ENCODE assay signal across 29 cellular contexts in genomic region chr7:76513817-76514799, GRCh38. TPM values are rescaled to one million over a fixed set of nuclear protein-coding genes. Genes with fewer than 3 reads are reported as not detected.
DNase-seq lines count a peak whose midpoint lies in the region; TF ChIP-seq lines count a peak whose summit lies in the region.
"Had no signal": no experiment of that assay in that cellular context is flagged by ENCODE, and none has a peak within 500 bp of the region (broad histone marks: within the 10 kb centered on the region; RNA-seq: fewer than 3 reads in every experiment).

No MANE protein-coding gene starts in this region.

- peaks cover 0 to 3% (median 2%) of the 10 kb centered on the region in 3 donors for H3K27me3 Mint-ChIP-seq in CD14-positive monocyte (ENCODE audit: low read depth in 3 of 3)
- no peaks in the 10 kb centered on the region for H3K27me3 Mint-ChIP-seq in nephron progenitor cell (ENCODE audit: low read depth, poor library complexity)
- no peaks in the 10 kb centered on the region for H3K27me3 Mint-ChIP-seq in activated T-cell treated with anti-CD3 and anti-CD28 coated beads, Interleukin-2, amount 50 U/mL, for 24 hours
- H3K27me3 Mint-ChIP-seq: dendritic cell treated with granulocyte-macrophage colony-stimulating factor and Interleukin-4, amounts not matched to agents 40 ng/mL and 50 ng/mL, for 4 days; natural killer cell treated with Interleukin-12 subunit alpha and Interleukin-12 subunit beta and Interleukin-15 and Interleukin-18, amount 100 ng/mL, for 72 hours; stimulated activated naive CD8-positive, alpha-beta T cell treated with anti-CD3 and anti-CD28 coated beads, Interleukin-15, Interleukin-2, amounts not matched to agents 100 ng/mL and 50 ng/mL, for 24 hours; T-helper 17 cell had no signal

- H3K36me3 Mint-ChIP-seq in CD14-positive monocyte = no peaks in the 10 kb centered on the region
- H3K36me3 Mint-ChIP-seq in nephron progenitor cell (ENCODE audit: low read depth) = no peaks in the 10 kb centered on the region
- no peaks in the 10 kb centered on the region for H3K36me3 Mint-ChIP-seq in activated T-cell treated with anti-CD3 and anti-CD28 coated beads, Interleukin-2, amount 50 U/mL, for 24 hours (ENCODE audit: low read depth)
- H3K36me3 Mint-ChIP-seq: memory B cell; natural killer cell treated with Interleukin-12 subunit alpha and Interleukin-12 subunit beta and Interleukin-15 and Interleukin-18, amount 100 ng/mL, for 72 hours had no signal

- TF ChIP-seq CTCF in CD14-positive monocyte (IDR thresholded peaks at IDR 0.05) (no peak), nephron progenitor cell (IDR thresholded peaks at IDR 0.05) (no peak)

- CTCF ChIA-PET in HEK293T (lab: Yijun Ruan, JAX) = no interaction called here

- intact Hi-C loops in CD14-positive monocyte (cut with micrococcal nuclease) = no loop called here

- DNase-seq in CD14-positive monocyte (ENCODE audit: low spot score) (peak; percentile 45), HEK293T (ENCODE audit: extremely low spot score) (peak; percentile 2), iPS-NIHi7 (ENCODE audit: extremely low spot score) (peak; percentile 7), retina (peak; percentile 2), nephron progenitor cell (no peak), KG1 (lab: John Stamatoyannopoulos, UW) (no peak), DMS53 (lab: John Stamatoyannopoulos, UW) (no peak)
- DNase-seq in activated T-cell treated with anti-CD3 and anti-CD28 coated beads, Interleukin-2, amount 50 U/mL, for 24 hours = no peak
- DNase-seq: activated CD4-positive, alpha-beta T cell treated with anti-CD3 and anti-CD28 coated beads, Interleukin-2, amount 50 U/mL, for 4 hours; activated naive CD4-positive, alpha-beta T cell treated with Interleukin-2 at 50 U/mL for 16 hours; AML-193; amniotic stem cell; COR-L47; HFFc6; hippocampal formation; IMR-90; MG63; NCI-H1436 treated with DMSO at 0.1 percent for 48 hours; NCI-H2171 treated with DMSO at 0.1 percent for 48 hours; NCI-H69; PC-3; stimulated activated CD4-positive, alpha-beta T cell treated with anti-CD3 and anti-CD28 coated beads, Interleukin-4, amount 100 ng/mL, for 1 hour; T-helper 17 cell; transverse colon had no signal

- POLR2A ChIA-PET in HEK293T (lab: Yijun Ruan, JAX) = no interaction called here

- no peaks in the 10 kb centered on the region for H3K9me3 Mint-ChIP-seq in CD14-positive monocyte
- no peaks in the 10 kb centered on the region for H3K9me3 Mint-ChIP-seq in nephron progenitor cell
- no peaks in the 10 kb centered on the region for H3K9me3 Mint-ChIP-seq in activated T-cell treated with anti-CD3 and anti-CD28 coated beads, Interleukin-2, amount 50 U/mL, for 24 hours
- H3K9me3 Mint-ChIP-seq: dendritic cell treated with granulocyte-macrophage colony-stimulating factor and Interleukin-4, amounts not matched to agents 40 ng/mL and 50 ng/mL, for 4 days; HFFc6; memory B cell; natural killer cell treated with Interleukin-12 subunit alpha and Interleukin-12 subunit beta and Interleukin-15 and Interleukin-18, amount 100 ng/mL, for 72 hours; stimulated activated naive CD8-positive, alpha-beta T cell treated with anti-CD3 and anti-CD28 coated beads, Interleukin-15, Interleukin-2, amounts not matched to agents 100 ng/mL and 50 ng/mL, for 24 hours had no signal

- no peaks in the 10 kb centered on the region for H3K4me1 Mint-ChIP-seq in CD14-positive monocyte
- peaks cover 4% of the 10 kb centered on the region for H3K4me1 Mint-ChIP-seq in nephron progenitor cell
- no peaks in the 10 kb centered on the region for H3K4me1 Mint-ChIP-seq in activated T-cell treated with anti-CD3 and anti-CD28 coated beads, Interleukin-2, amount 50 U/mL, for 24 hours (ENCODE audit: low read depth)
- H3K4me1 Mint-ChIP-seq: memory B cell had no signal

- peak overlapping the region in 1 of 7 donors; percentile 63 for H3K27ac Mint-ChIP-seq in CD14-positive monocyte
- H3K27ac Mint-ChIP-seq in nephron progenitor cell = no peak overlapping the region
- no peak overlapping the region for H3K27ac Mint-ChIP-seq in activated T-cell treated with anti-CD3 and anti-CD28 coated beads, Interleukin-2, amount 50 U/mL, for 24 hours
- H3K27ac Mint-ChIP-seq: dendritic cell treated with granulocyte-macrophage colony-stimulating factor and Interleukin-4, amounts not matched to agents 40 ng/mL and 50 ng/mL, for 4 days; HFFc6; memory B cell; natural killer cell treated with Interleukin-12 subunit alpha and Interleukin-12 subunit beta and Interleukin-15 and Interleukin-18, amount 100 ng/mL, for 72 hours; stimulated activated naive CD8-positive, alpha-beta T cell treated with anti-CD3 and anti-CD28 coated beads, Interleukin-15, Interleukin-2, amounts not matched to agents 100 ng/mL and 50 ng/mL, for 24 hours; T-helper 17 cell had no signal

- H3K4me3 Mint-ChIP-seq in CD14-positive monocyte = no peak overlapping the region
- H3K4me3 Mint-ChIP-seq in nephron progenitor cell = no peak overlapping the region
- no peak overlapping the region for H3K4me3 Mint-ChIP-seq in activated T-cell treated with anti-CD3 and anti-CD28 coated beads, Interleukin-2, amount 50 U/mL, for 24 hours
- H3K4me3 Mint-ChIP-seq: dendritic cell treated with granulocyte-macrophage colony-stimulating factor and Interleukin-4, amounts not matched to agents 40 ng/mL and 50 ng/mL, for 4 days; HFFc6; memory B cell; natural killer cell treated with Interleukin-12 subunit alpha and Interleukin-12 subunit beta and Interleukin-15 and Interleukin-18, amount 100 ng/mL, for 72 hours; stimulated activated naive CD8-positive, alpha-beta T cell treated with anti-CD3 and anti-CD28 coated beads, Interleukin-15, Interleukin-2, amounts not matched to agents 100 ng/mL and 50 ng/mL, for 24 hours; T-helper 17 cell had no signal

TF ChIP-seq in HEK293T, 16 proteins besides CTCF, POLR2A, EP300 and RAD21:
- TF ChIP-seq ELF4 (IDR thresholded peaks at IDR 0.05) (no peak), TARDBP (IDR thresholded peaks at IDR 0.05) (no peak), LEF1 (IDR thresholded peaks at IDR 0.05; ENCODE audit: borderline replicate concordance) (no peak), FOXA1 (IDR thresholded peaks at IDR 0.05) (no peak), PKNOX1 (IDR thresholded peaks at IDR 0.05) (no peak), L3MBTL2 (conservative IDR thresholded peaks at IDR 0.05) (no peak), SUZ12 (IDR thresholded peaks at IDR 0.05) (no peak), FOXK2 (IDR thresholded peaks at IDR 0.05) (no peak), ZNF384 (IDR thresholded peaks at IDR 0.05) (no peak), CTBP1 (IDR thresholded peaks at IDR 0.05; ENCODE audit: borderline replicate concordance) (no peak), FOXM1 (IDR thresholded peaks at IDR 0.05; ENCODE audit: borderline replicate concordance) (no peak), BHLHE40 (IDR thresholded peaks at IDR 0.05; ENCODE audit: borderline replicate concordance) (no peak), SP1 (IDR thresholded peaks at IDR 0.05) (no peak), ARNT (IDR thresholded peaks at IDR 0.05) (no peak), HDGF (IDR thresholded peaks at IDR 0.05; ENCODE audit: borderline replicate concordance) (no peak), NFRKB (IDR thresholded peaks at IDR 0.05) (no peak)

RNA-seq across cellular contexts. Expression of gene UPK3B, which starts 3.8 kb away (rescaled TPM):
- not detected for polyA plus RNA-seq in CD14-positive monocyte
- polyA plus RNA-seq: smooth muscle cell had no signal

RNA-seq across cellular contexts. Expression of gene SPDYE16, which starts 29.0 kb away (rescaled TPM):
- not detected for polyA plus RNA-seq in CD14-positive monocyte
- polyA plus RNA-seq: IMR-90, smooth muscle cell had no signal

RNA-seq across cellular contexts. Expression of gene DTX2, which starts 52.6 kb away (rescaled TPM):
- 10 to 100 TPM; 11.3 to 20.2 TPM for polyA plus RNA-seq in CD14-positive monocyte

Comparison
In these comparisons a context has a peak if more than half of its experiments do, and no peak if none do; other contexts are left out.
1. DNase-seq: peak in CD14-positive monocyte (single experiment), HEK293T (single experiment), iPS-NIHi7 (single experiment) and retina (single experiment); none in nephron progenitor cell (single experiment), KG1 (single experiment), DMS53 (single experiment) and activated T-cell treated with anti-CD3 and anti-CD28 coated beads, Interleukin-2, amount 50 U/mL, for 24 hours (single experiment).